20 cellular contexts compared by ENCODE assay signal in genomic region chr9:124225945-124226344, GRCh38.
"Had no signal": no experiment of that assay in that cellular context is flagged by ENCODE, and none has a peak within 500 bp of the region (broad histone marks: within the 10 kb centered on the region; RNA-seq: fewer than 3 reads in every experiment).

No MANE protein-coding gene starts in this region.

- H3K27ac Mint-ChIP-seq: effector memory CD8-positive, alpha-beta T cell; endodermal cell had no signal

- H3K27me3 Mint-ChIP-seq: effector memory CD8-positive, alpha-beta T cell had no signal

- H3K9me3 Mint-ChIP-seq: effector memory CD8-positive, alpha-beta T cell; endodermal cell had no signal

- H3K4me3 Mint-ChIP-seq: effector memory CD8-positive, alpha-beta T cell; endodermal cell had no signal

- H3K4me1 Mint-ChIP-seq: endodermal cell had no signal

- ATAC-seq: effector memory CD8-positive, alpha-beta T cell; esophagus mucosa; foreskin keratinocyte; gastroesophageal sphincter; heart left ventricle; heart right ventricle had no signal

- DNase-seq: colonic mucosa; cortex of kidney; dermis blood vessel endothelial cell; dorsolateral prefrontal cortex; effector CD4-positive, alpha-beta T cell; effector CD8-positive, alpha-beta T cell; effector memory CD4-positive, alpha-beta T cell; effector memory CD8-positive, alpha-beta T cell; endodermal cell; erythroblast; esophagus squamous epithelium; foreskin fibroblast; foreskin keratinocyte; foreskin melanocyte; gastrocnemius medialis; glutamatergic neuron; heart left ventricle; heart right ventricle had no signal
